In genomic region chr3:43709022-43709421, GRCh38 we compare ENCODE assay signal across 13 cellular contexts. TPM values are rescaled to one million over a fixed set of nuclear protein-coding genes. Genes with fewer than 3 reads are reported as not detected.
DNase-seq lines count a peak whose midpoint lies in the region; ATAC-seq and TF ChIP-seq lines count a peak whose summit lies in the region.
"Had no signal": no experiment of that assay in that cellular context is flagged by ENCODE, and none has a peak within 500 bp of the region (broad histone marks: within the 10 kb centered on the region; RNA-seq: fewer than 3 reads in every experiment).

No MANE protein-coding gene starts in this region.

- no peak for TF ChIP-seq CTCF in astrocyte of the spinal cord (IDR thresholded peaks at IDR 0.05; ENCODE audit: low read depth, low read length)
- no peak for TF ChIP-seq CTCF in liver (IDR thresholded peaks at IDR 0.05; ENCODE audit: low read depth, low read length, missing input control)

- no peaks in the 10 kb centered on the region for H3K79me2 ChIP-seq in ACC112 (ENCODE audit: control insufficient read depth, insufficient read depth, low read length, unreplicated experiment)

- ATAC-seq in HG03175 (IDR thresholded peaks at IDR 0.05; ENCODE audit: unreplicated experiment) (no peak), HG02642 (IDR thresholded peaks at IDR 0.05; ENCODE audit: poor library complexity, unreplicated experiment) (no peak)

- H3K9me3 ChIP-seq in liver (ENCODE audit: control insufficient read depth in 4 of 4, low read length in 3 of 4), result no peaks in the 10 kb centered on the region
- H3K9me3 ChIP-seq: thoracic aorta had no signal

- in situ Hi-C loops in astrocyte of the spinal cord (cut with HindIII; ENCODE audit: low sequenced_read_pairs), result no loop called here

- 31% methylated on average over 1 of the region's 1 CpG for WGBS in liver

- H3K36me3 ChIP-seq in ACC112 (ENCODE audit: insufficient read depth, low read length) (peaks cover 9% of the 10 kb centered on the region; the same call in 1 of the 2 replicates), liver (ENCODE audit: control insufficient read depth in 4 of 4, insufficient read depth in 3 of 4, low read depth in 1 of 4, low read length in 3 of 4) (peaks cover 6 to 23% (median 16%) of the 10 kb centered on the region in 4 donors)

- TF ChIP-seq RAD21 in Ishikawa (IDR thresholded peaks at IDR 0.05; ENCODE audit: low read depth), result no peak
- TF ChIP-seq RAD21 in liver (IDR thresholded peaks at IDR 0.05), result peak; percentile 25 to 28

- H2AFZ ChIP-seq in ACC112 (ENCODE audit: low read length, unreplicated experiment), result peak overlapping the region; percentile 36

- H3K4me1 ChIP-seq in ACC112 (ENCODE audit: control insufficient read depth, insufficient read depth, low read length, unreplicated experiment) (peaks cover 40% of the 10 kb centered on the region), liver (ENCODE audit: control insufficient read depth in 4 of 4, insufficient read depth in 4 of 4, low read length in 3 of 4) (peaks cover 0 to 35% (median 21%) of the 10 kb centered on the region in 4 donors)

- H3K4me3 ChIP-seq in ACC112 (ENCODE audit: low read depth, low read length) (peak overlapping the region; percentile 29; the same call in 1 of the 2 replicates), astrocyte of the spinal cord (ENCODE audit: low read depth, low read length) (no peak overlapping the region), liver (ENCODE audit: low read depth in 1 of 3, low read length in 3 of 3) (no peak overlapping the region)
- H3K4me3 ChIP-seq: thoracic aorta had no signal

- DNase-seq in astrocyte of the spinal cord (ENCODE audit: low read depth, low spot score) (peak; percentile 18), SHP77 treated with DMSO at 0.1 percent for 48 hours (lab: John Stamatoyannopoulos, UW) (no peak)
- no peak for DNase-seq in activated CD4-positive, alpha-beta T cell treated with anti-CD3 and anti-CD28 coated beads, Interleukin-2, amount 50 U/mL, for 48 hours
- DNase-seq: activated naive CD4-positive, alpha-beta T cell treated with anti-CD3 and anti-CD28 coated beads, Interleukin-2, amount 10 ng/mL, durations not matched to agents 7 days and 5 days; dermis blood vessel endothelial cell; NCI-H1436 treated with DMSO at 0.1 percent for 48 hours; NCI-H748 treated with DMSO at 0.1 percent for 48 hours had no signal

- no peak for TF ChIP-seq EP300 in Ishikawa (IDR thresholded peaks at IDR 0.05; ENCODE audit: borderline replicate concordance)

- H3K27me3 ChIP-seq in ACC112 (ENCODE audit: insufficient read depth, low read length) (no peaks in the 10 kb centered on the region), liver (ENCODE audit: control insufficient read depth in 4 of 4, insufficient read depth in 4 of 4, low read length in 3 of 4) (no peaks in the 10 kb centered on the region)

- peak overlapping the region; percentile 88 for H3K27ac ChIP-seq in ACC112 (ENCODE audit: low read depth, low read length)
- H3K27ac ChIP-seq in liver (ENCODE audit: low read depth in 1 of 2, low read length in 2 of 2), result peak overlapping the region in 1 of 2 donors; percentile 54
- H3K27ac ChIP-seq: thoracic aorta had no signal

- H3K9ac ChIP-seq in liver (ENCODE audit: low read depth in 1 of 2, low read length in 2 of 2), result no peak overlapping the region

TF ChIP-seq in Ishikawa, 13 proteins besides CTCF, POLR2A, EP300 and RAD21:
- no peak for TF ChIP-seq TAF1 (IDR thresholded peaks at IDR 0.05; ENCODE audit: low read depth)
- TF ChIP-seq CEBPB (IDR thresholded peaks at IDR 0.05), result peak; percentile 37; the same call in 1 of the 2 replicates

TF ChIP-seq in liver, 16 proteins besides CTCF, POLR2A, EP300 and RAD21:
- TF ChIP-seq NR2F2 (IDR thresholded peaks at IDR 0.05) (no peak), REST (IDR thresholded peaks at IDR 0.05) (no peak), EGR1 (IDR thresholded peaks at IDR 0.05; ENCODE audit: low read depth in 2 of 2) (no peak), SP1 (IDR thresholded peaks at IDR 0.05) (peak; percentile 38), RXRA (IDR thresholded peaks at IDR 0.05) (peak; percentile 59 to 80), YY1 (IDR thresholded peaks at IDR 0.05) (peak; percentile 64), JUND (IDR thresholded peaks at IDR 0.05) (peak in 1 of 2 donors; percentile 23), HNF4G (IDR thresholded peaks at IDR 0.05) (no peak), FOXA1 (IDR thresholded peaks at IDR 0.05) (no peak), FOXA2 (IDR thresholded peaks at IDR 0.05) (peak; percentile 12), HNF4A (conservative IDR thresholded peaks at IDR 0.05) (peak; percentile 56 to 73), TAF1 (conservative IDR thresholded peaks at IDR 0.05) (no peak), GABPA (IDR thresholded peaks at IDR 0.05 in 1 of 2, conservative IDR thresholded peaks at IDR 0.05 in 1 of 2) (no peak)
- TF ChIP-seq, protein P1, sequence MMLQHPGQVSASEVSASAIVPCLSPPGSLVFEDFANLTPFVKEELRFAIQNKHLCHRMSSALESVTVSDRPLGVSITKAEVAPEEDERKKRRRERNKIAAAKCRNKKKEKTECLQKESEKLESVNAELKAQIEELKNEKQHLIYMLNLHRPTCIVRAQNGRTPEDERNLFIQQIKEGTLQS (IDR thresholded peaks at IDR 0.05), result peak; percentile 19
- TF ChIP-seq, protein P2, sequence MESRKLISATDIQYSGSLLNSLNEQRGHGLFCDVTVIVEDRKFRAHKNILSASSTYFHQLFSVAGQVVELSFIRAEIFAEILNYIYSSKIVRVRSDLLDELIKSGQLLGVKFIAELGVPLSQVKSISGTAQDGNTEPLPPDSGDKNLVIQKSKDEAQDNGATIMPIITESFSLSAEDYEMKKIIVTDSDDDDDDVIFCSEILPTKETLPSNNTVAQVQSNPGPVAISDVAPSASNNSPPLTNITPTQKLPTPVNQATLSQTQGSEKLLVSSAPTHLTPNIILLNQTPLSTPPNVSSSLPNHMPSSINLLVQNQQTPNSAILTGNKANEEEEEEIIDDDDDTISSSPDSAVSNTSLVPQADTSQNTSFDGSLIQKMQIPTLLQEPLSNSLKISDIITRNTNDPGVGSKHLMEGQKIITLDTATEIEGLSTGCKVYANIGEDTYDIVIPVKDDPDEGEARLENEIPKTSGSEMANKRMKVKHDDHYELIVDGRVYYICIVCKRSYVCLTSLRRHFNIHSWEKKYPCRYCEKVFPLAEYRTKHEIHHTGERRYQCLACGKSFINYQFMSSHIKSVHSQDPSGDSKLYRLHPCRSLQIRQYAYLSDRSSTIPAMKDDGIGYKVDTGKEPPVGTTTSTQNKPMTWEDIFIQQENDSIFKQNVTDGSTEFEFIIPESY (IDR thresholded peaks at IDR 0.05), result peak; percentile 27
- TF ChIP-seq, protein P3, sequence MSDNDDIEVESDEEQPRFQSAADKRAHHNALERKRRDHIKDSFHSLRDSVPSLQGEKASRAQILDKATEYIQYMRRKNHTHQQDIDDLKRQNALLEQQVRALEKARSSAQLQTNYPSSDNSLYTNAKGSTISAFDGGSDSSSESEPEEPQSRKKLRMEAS (IDR thresholded peaks at IDR 0.05), result peak; percentile 92

RNA-seq across cellular contexts. Expression of gene ABHD5, which starts 18.3 kb away (rescaled TPM):
- total RNA-seq in liver, result 10 to 100 TPM; 22.5 to 25.8 TPM
- polyA plus RNA-seq in liver, result 1 to 10 TPM; 9.2 to 9.7 TPM
